15 cellular contexts compared by ENCODE assay signal in genomic region chr14:105117710-105118385, GRCh38. TPM values are rescaled to one million over a fixed set of nuclear protein-coding genes. Genes with fewer than 3 reads are reported as not detected.
A peak's percentile ranks its signal among the peaks of the same experiment; 100 is the strongest.
DNase-seq lines count a peak whose midpoint lies in the region; ATAC-seq and TF ChIP-seq lines count a peak whose summit lies in the region.
"Had no signal": no experiment of that assay in that cellular context is flagged by ENCODE, and none has a peak within 500 bp of the region (broad histone marks: within the 10 kb centered on the region; RNA-seq: fewer than 3 reads in every experiment).

No MANE protein-coding gene starts in this region.

- CTCF ChIA-PET in PC-3 (lab: Charles Lee) = no interaction called here

- no peak for DNase-seq in PC-3
- no peak for DNase-seq in hepatocyte (ENCODE audit: low spot score)
- no peak for DNase-seq in stomach
- DNase-seq in NCI-H146 treated with DMSO at 0.1 percent for 48 hours (lab: John Stamatoyannopoulos, UW; ENCODE audit: unreplicated experiment) = no peak
- DNase-seq in stimulated activated CD4-positive, alpha-beta T cell treated with anti-CD3 and anti-CD28 coated beads, Interleukin-12 subunit alpha, Interleukin-12 subunit beta, amount 100 ng/mL, for 4 hours = no peak
- DNase-seq: ACHN; AML-193; CD4-positive, alpha-beta memory T cell; DMS79; MG63; NCI-H1092; NCI-H146; NCI-H510A treated with DMSO at 0.1 percent for 48 hours had no signal

- peak overlapping the region in 5 of 11 experiments; percentile 22 to 65 (median 43); a peak in 7 of 22 replicates for H3K27ac ChIP-seq in BLaER1 treated with 17β-estradiol and CSF1 and Interleukin-3, amounts not matched to agents 10 nM and 100 nM
- H3K27ac ChIP-seq in PC-3 (ENCODE audit: low read length) = peak overlapping the region; percentile 25
- peak overlapping the region; percentile 9 for H3K27ac ChIP-seq in hepatocyte
- peak overlapping the region in 11 of 21 experiments; percentile 1 to 60 (median 42) for H3K27ac ChIP-seq in skin epidermis
- H3K27ac ChIP-seq in stomach = no peak overlapping the region

- TF ChIP-seq POLR2A in stomach (IDR thresholded peaks at IDR 0.05) = no peak

- BruUV-seq in PC-3 (replicated peaks; lab: Mats Ljungman, UMichigan) = no TSS peak

- H3F3A ChIP-seq in PC-3 (ENCODE audit: low read length, unreplicated experiment) = no peaks in the 10 kb centered on the region

- H3K9me2 ChIP-seq in PC-3 (replicated peaks; ENCODE audit: low read length) = no peaks in the 10 kb centered on the region
- H3K9me2 ChIP-seq in hepatocyte (replicated peaks; ENCODE audit: insufficient read depth) = no peaks in the 10 kb centered on the region

- H3K4me2 ChIP-seq in BLaER1 treated with 17β-estradiol and CSF1 and Interleukin-3, amounts not matched to agents 10 nM and 100 nM = peak overlapping the region in 9 of 11 experiments; percentile 70 to 92 (median 85); a peak in 17 of 22 replicates
- peak overlapping the region; percentile 81 for H3K4me2 ChIP-seq in PC-3 (ENCODE audit: low read length)
- no peak overlapping the region for H3K4me2 ChIP-seq in hepatocyte

- intact Hi-C loops in PC-3 (cut with micrococcal nuclease) = no loop called here
- intact Hi-C loops in stomach (cut with DNase I; ENCODE audit: low total_unique reads) = no loop called here

- no peaks in the 10 kb centered on the region for H3K79me2 ChIP-seq in PC-3 (ENCODE audit: low read length)
- H3K79me2 ChIP-seq in hepatocyte = no peaks in the 10 kb centered on the region

- H3K9me3 ChIP-seq in BLaER1 treated with 17β-estradiol and CSF1 and Interleukin-3, amounts not matched to agents 10 nM and 100 nM (replicated peaks in 1 of 11) = peaks cover 23 to 39% (median 28%) of the 10 kb centered on the region in 11 experiments
- peaks cover 10% of the 10 kb centered on the region; the same call in 1 of the 2 replicates for H3K9me3 ChIP-seq in PC-3 (ENCODE audit: low read length)
- H3K9me3 ChIP-seq in hepatocyte (ENCODE audit: low read depth) = no peaks in the 10 kb centered on the region
- peaks cover 4 to 26% (median 19%) of the 10 kb centered on the region in 4 donors for H3K9me3 ChIP-seq in stomach
- H3K9me3 ChIP-seq: MG63 had no signal

- H3K4me3 ChIP-seq in BLaER1 treated with 17β-estradiol and CSF1 and Interleukin-3, amounts not matched to agents 10 nM and 100 nM = no peak overlapping the region
- H3K4me3 ChIP-seq in PC-3 (ENCODE audit: low read length) = no peak overlapping the region
- H3K4me3 ChIP-seq in hepatocyte = no peak overlapping the region
- H3K4me3 ChIP-seq in skin epidermis = no peak overlapping the region
- H3K4me3 ChIP-seq in stomach = no peak overlapping the region
- H3K4me3 ChIP-seq: MG63 had no signal

- ATAC-seq in PC-3 = no peak

- no peak overlapping the region for H2AFZ ChIP-seq in PC-3 (ENCODE audit: low read length)
- H2AFZ ChIP-seq in hepatocyte = no peak overlapping the region

- H3K27me3 ChIP-seq in BLaER1 treated with 17β-estradiol and CSF1 and Interleukin-3, amounts not matched to agents 10 nM and 100 nM = no peaks in the 10 kb centered on the region
- H3K27me3 ChIP-seq in PC-3 (ENCODE audit: low read length) = no peaks in the 10 kb centered on the region
- no peaks in the 10 kb centered on the region for H3K27me3 ChIP-seq in hepatocyte
- peaks cover 0 to 10% (median 0%) of the 10 kb centered on the region in 3 donors for H3K27me3 ChIP-seq in stomach
- H3K27me3 ChIP-seq: MG63 had no signal

- H3K36me3 ChIP-seq in BLaER1 treated with 17β-estradiol and CSF1 and Interleukin-3, amounts not matched to agents 10 nM and 100 nM = peaks cover 9 to 63% (median 21%) of the 10 kb centered on the region in 11 experiments; a peak in 21 of 22 replicates
- H3K36me3 ChIP-seq in PC-3 (ENCODE audit: low read depth, low read length) (no peaks in the 10 kb centered on the region), hepatocyte (replicated peaks; ENCODE audit: insufficient read depth, low read depth) (no peaks in the 10 kb centered on the region), stomach (no peaks in the 10 kb centered on the region)
- H3K36me3 ChIP-seq: MG63 had no signal

- peaks cover 12 to 74% (median 63%) of the 10 kb centered on the region in 10 experiments for H3K4me1 ChIP-seq in BLaER1 treated with 17β-estradiol and CSF1 and Interleukin-3, amounts not matched to agents 10 nM and 100 nM
- H3K4me1 ChIP-seq in PC-3 (ENCODE audit: insufficient read depth, low read length) (peaks cover 22% of the 10 kb centered on the region), hepatocyte (ENCODE audit: insufficient read depth) (no peaks in the 10 kb centered on the region), stomach (peaks cover 0 to 5% (median 0%) of the 10 kb centered on the region in 4 donors)

- WGBS in hepatocyte (ENCODE audit: low lambda C conversion rate, missing lambda C conversion rate) = 95% methylated on average over 7 of the region's 7 CpGs
- 90 to 95% (median 93%) methylated on average over 7 of the region's 7 CpGs for WGBS in stomach, 5 donors

- 0 out of 22 replicates have a peak, but pooled peaks cover 0 to 8% (median 0%) of the 10 kb centered on the region in 11 experiments for H4K20me1 ChIP-seq in BLaER1 treated with 17β-estradiol and CSF1 and Interleukin-3, amounts not matched to agents 10 nM and 100 nM
- no peaks in the 10 kb centered on the region for H4K20me1 ChIP-seq in PC-3 (ENCODE audit: low read length)
- H4K20me1 ChIP-seq in hepatocyte (ENCODE audit: insufficient read depth, poor library complexity, severe bottlenecking) = no peaks in the 10 kb centered on the region

- TF ChIP-seq CTCF in PC-3 (conservative IDR thresholded peaks at IDR 0.05; ENCODE audit: low read depth, low read length) (no peak), hepatocyte (IDR thresholded peaks at IDR 0.05; ENCODE audit: poor library complexity) (no peak), stomach (IDR thresholded peaks at IDR 0.05) (no peak)

- H3K9ac ChIP-seq in BLaER1 treated with 17β-estradiol and CSF1 and Interleukin-3, amounts not matched to agents 10 nM and 100 nM = no peak overlapping the region
- H3K9ac ChIP-seq in PC-3 (ENCODE audit: low read length) = no peak overlapping the region

- POLR2A ChIA-PET in PC-3 (lab: Charles Lee; ENCODE audit: unreplicated experiment) = no interaction called here

- TF ChIP-seq EP300 in stomach (IDR thresholded peaks at IDR 0.05) = no peak

RNA-seq across cellular contexts. Expression of gene JAG2, which starts 50.7 kb away (rescaled TPM):
- total RNA-seq in PC-3 (2014; rRNA removed) (57.1 and 59.3 TPM in 2 replicates), hepatocyte (2.0 and 6.1 TPM in 2 replicates), stomach (100 to 1,000 TPM in 1 of 5 donors, 10 to 100 TPM in 3, 1 to 10 TPM in 1; 8.0 to 117 (median 18.7) TPM)
- polyA plus RNA-seq in hepatocyte (4.1 and 4.8 TPM in 2 replicates), stomach (10 to 100 TPM in 1 of 3 donors, 1 to 10 TPM in 2; 6.0 to 27.2 (median 7.5) TPM)
- polyA plus RNA-seq: CD4-positive, alpha-beta memory T cell had no signal

RNA-seq across cellular contexts. Expression of gene GPR132, which starts 52.6 kb away (rescaled TPM):
- total RNA-seq in PC-3 (2014; rRNA removed) (0.04 and 0.12 TPM in 2 replicates), hepatocyte (0.24 and 0.83 TPM in 2 replicates), stomach (10 to 100 TPM in 1 of 5 donors, 1 to 10 TPM in 3, under 1 TPM in 1; under 0.01 to 11.1 (median 1.7) TPM)
- polyA plus RNA-seq in hepatocyte (0.23 and 0.41 TPM in 2 replicates), stomach (under 1 TPM; 0.38 to 0.81 (median 0.76) TPM)

Comparison
In these comparisons a context has a peak if more than half of its experiments do, and no peak if none do; other contexts are left out.
1. H3K27ac ChIP-seq: peak in PC-3 (single experiment), hepatocyte (single experiment) and skin epidermis (11 of 21); none in stomach (0 of 5).